In genomic region chr13:49112782-49113525, GRCh38 we compare ENCODE assay signal across 12 cellular contexts.
DNase-seq lines count a peak whose midpoint lies in the region; ATAC-seq, FAIRE-seq and TF ChIP-seq lines count a peak whose summit lies in the region.
"Had no signal": no experiment of that assay in that cellular context is flagged by ENCODE, and none has a peak within 500 bp of the region (broad histone marks: within the 10 kb centered on the region; RNA-seq: fewer than 3 reads in every experiment).

No MANE protein-coding gene starts in this region.

- ATAC-seq in GM21367 (IDR thresholded peaks at IDR 0.05; ENCODE audit: unreplicated experiment) (no peak), GM18870 (IDR thresholded peaks at IDR 0.05; ENCODE audit: unreplicated experiment) (no peak)
- ATAC-seq: left colon had no signal

- H3K4me3 ChIP-seq in HEK293 (ENCODE audit: low read depth, low read length) (no peak overlapping the region), astrocyte of the cerebellum (ENCODE audit: low read depth, low read length) (peak overlapping the region; percentile 21), kidney (ENCODE audit: low read length in 2 of 2) (peak overlapping the region; percentile 9 to 13), foreskin fibroblast (ENCODE audit: low read depth in 1 of 2, low read length in 2 of 2) (no peak overlapping the region)

- H3K9me3 ChIP-seq in HEK293 (ENCODE audit: control insufficient read depth, insufficient read depth, low read depth, low read length), result no peaks in the 10 kb centered on the region
- no peaks in the 10 kb centered on the region for H3K9me3 ChIP-seq in kidney (ENCODE audit: control insufficient read depth in 1 of 2, low read length in 2 of 2)

- H3K36me3 ChIP-seq in HEK293 (ENCODE audit: control insufficient read depth in 2 of 2, insufficient read depth in 1 of 2, low read length in 2 of 2) (peaks cover 0 to 16% of the 10 kb centered on the region in 2 experiments; a peak in 1 of 3 replicates), kidney (ENCODE audit: control insufficient read depth in 1 of 2, insufficient read depth in 2 of 2, low read length in 2 of 2) (peaks cover 10 to 23% of the 10 kb centered on the region in 2 donors)

- in situ Hi-C loops in astrocyte of the cerebellum (cut with HindIII; ENCODE audit: low sequenced_read_pairs), result no loop called here

- no peak overlapping the region for H3K9ac ChIP-seq in kidney (ENCODE audit: low read length in 2 of 2)

- DNase-seq in A172 (ENCODE audit: low spot score) (peak; percentile 3), astrocyte of the cerebellum (ENCODE audit: low read depth) (no peak), kidney (no peak), SK-N-DZ (ENCODE audit: low spot score) (no peak), foreskin fibroblast (no peak)
- DNase-seq: aorta; left colon; NCI-H1930; stimulated activated CD4-positive, alpha-beta T cell treated with anti-CD3 and anti-CD28 coated beads, Interleukin-4, amount 100 ng/mL, for 24 hours had no signal

- H3K27ac ChIP-seq in HEK293 (ENCODE audit: extremely low read depth, low read depth, low read length), result no peak overlapping the region
- peak overlapping the region in 1 of 2 donors; percentile 16 for H3K27ac ChIP-seq in kidney (ENCODE audit: low read depth in 2 of 2, low read length in 2 of 2)

- TF ChIP-seq CTCF in HEK293 (tag by site-specific recombination; IDR thresholded peaks at IDR 0.05) (no peak), astrocyte of the cerebellum (IDR thresholded peaks at IDR 0.05; ENCODE audit: low read depth, low read length, missing control alignments) (no peak), kidney (IDR thresholded peaks at IDR 0.05; ENCODE audit: borderline replicate concordance, extremely low read depth, insufficient read depth) (no peak), foreskin fibroblast (IDR thresholded peaks at IDR 0.05; ENCODE audit: low read depth, low read length) (no peak)

- POLR2A ChIA-PET in HEK293 (lab: Yijun Ruan, JAX), result no interaction called here

- CTCF ChIA-PET in HEK293 (lab: Yijun Ruan, JAX), result interaction anchor here (0.5 kb wide), 2 partner anchors 288 to 494 kb away, joined by 3 read pairs; no protein-coding TSS in a partner anchor

- no peak for FAIRE-seq in kidney (lab: Jason Lieb, UNC)

- intact Hi-C loops in kidney (cut with DNase I), result no loop called here

- peaks cover 2% of the 10 kb centered on the region; the same call in 1 of the 2 replicates for H3K4me1 ChIP-seq in HEK293 (ENCODE audit: control insufficient read depth, insufficient read depth, low read length)
- peaks cover 2 to 13% of the 10 kb centered on the region in 2 donors for H3K4me1 ChIP-seq in kidney (ENCODE audit: control insufficient read depth in 1 of 2, insufficient read depth in 1 of 2, low read depth in 1 of 2, low read length in 2 of 2)

TF ChIP-seq in HEK293, 187 proteins besides CTCF, POLR2A, EP300 and RAD21:
- no peak for TF ChIP-seq ZNF280C (tag by site-specific recombination; IDR thresholded peaks at IDR 0.05)
- no peak for TF ChIP-seq ZSCAN18 (tag by site-specific recombination; IDR thresholded peaks at IDR 0.05)
- TF ChIP-seq MYNN (tag by site-specific recombination; IDR thresholded peaks at IDR 0.05; ENCODE audit: borderline replicate concordance), result no peak
- peak; percentile 51; the same call in 1 of the 2 replicates for TF ChIP-seq ZNF366 (tag by site-specific recombination; conservative IDR thresholded peaks at IDR 0.05)
- peak; percentile 100 for TF ChIP-seq PRDM1 (tag by site-specific recombination; IDR thresholded peaks at IDR 0.05)
- no peak for TF ChIP-seq ZNF184 (tag by site-specific recombination; IDR thresholded peaks at IDR 0.05)

Comparison
In these comparisons a context has a peak if more than half of its experiments do, and no peak if none do; other contexts are left out.
1. H3K4me3 ChIP-seq: peak in astrocyte of the cerebellum (single experiment) and kidney (2 of 2); none in HEK293 (single experiment) and foreskin fibroblast (0 of 2).